Comparison of ENCODE assay signal across 11 cellular contexts in genomic region chr4:1245481-1246051, GRCh38. TPM values are rescaled to one million over a fixed set of nuclear protein-coding genes. Genes with fewer than 3 reads are reported as not detected.
DNase-seq lines count a peak whose midpoint lies in the region; ATAC-seq and TF ChIP-seq lines count a peak whose summit lies in the region.
"Had no signal": no experiment of that assay in that cellular context is flagged by ENCODE, and none has a peak within 500 bp of the region (broad histone marks: within the 10 kb centered on the region; RNA-seq: fewer than 3 reads in every experiment).

No MANE protein-coding gene starts in this region.

- H3K4me3 ChIP-seq in subcutaneous abdominal adipose tissue (ENCODE audit: low read depth in 1 of 5, low read length in 5 of 5), result peak overlapping the region in 1 of 5 donors; percentile 82

- no peak overlapping the region for H3K27ac ChIP-seq in subcutaneous abdominal adipose tissue (ENCODE audit: low read depth, low read length)

- no peak for ATAC-seq in activated CD4-positive, CD25-positive, alpha-beta regulatory T cell treated with anti-CD3 and anti-CD28 coated beads, Interleukin-2, amount 50 U/mL, for 24 hours
- no peak for ATAC-seq in GM18519 (IDR thresholded peaks at IDR 0.05; ENCODE audit: low FRiP score, unreplicated experiment)
- ATAC-seq in HG03139 (IDR thresholded peaks at IDR 0.05; ENCODE audit: unreplicated experiment), result no peak

- TF ChIP-seq POLR2A in erythroblast (IDR thresholded peaks at IDR 0.05; ENCODE audit: low read length), result no peak

- peak; percentile 29 for DNase-seq in activated CD4-positive, CD25-positive, alpha-beta regulatory T cell treated with anti-CD3 and anti-CD28 coated beads, Interleukin-2, amount 50 U/mL, for 72 hours
- DNase-seq in activated T-helper 1 cell treated with anti-CD3 and anti-CD28 coated beads, Interleukin-12 subunit alpha, Interleukin-12 subunit beta, Interleukin-2, Interleukin-4 antibody, amounts not matched to agents 30 ng/mL and 10 ng/mL and 1 ng/mL, durations not matched to agents 14 hours and 24 hours and 36 hours (ENCODE audit: low spot score), result no peak
- DNase-seq in immature natural killer cell, result no peak
- DNase-seq in erythroblast (lab: John Stamatoyannopoulos, UW), result no peak
- DNase-seq: cortex of kidney, NCI-H1694, T1000 had no signal

- H3K9ac ChIP-seq in subcutaneous abdominal adipose tissue (ENCODE audit: low read length in 5 of 5), result peak overlapping the region; percentile 15 to 83 (median 81)

- no peaks in the 10 kb centered on the region for H3K9me3 ChIP-seq in subcutaneous abdominal adipose tissue (ENCODE audit: control insufficient read depth in 5 of 5, low read length in 5 of 5)

- no peak overlapping the region for H3K27ac Mint-ChIP-seq in activated T-helper 1 cell treated with anti-CD3 and anti-CD28 coated beads, Interleukin-12 subunit alpha, Interleukin-12 subunit beta, Interleukin-2, Interleukin-4 antibody, amounts not matched to agents 30 ng/mL and 10 ng/mL and 1 ng/mL, durations not matched to agents 14 hours and 24 hours and 36 hours
- peak overlapping the region; percentile 90 to 97 (median 96) for H3K27ac Mint-ChIP-seq in immature natural killer cell

- peaks cover 41% of the 10 kb centered on the region for H3K4me1 Mint-ChIP-seq in activated T-helper 1 cell treated with anti-CD3 and anti-CD28 coated beads, Interleukin-12 subunit alpha, Interleukin-12 subunit beta, Interleukin-2, Interleukin-4 antibody, amounts not matched to agents 30 ng/mL and 10 ng/mL and 1 ng/mL, durations not matched to agents 14 hours and 24 hours and 36 hours (ENCODE audit: low read depth)
- H3K4me1 Mint-ChIP-seq in immature natural killer cell, result peaks cover 63 to 64% of the 10 kb centered on the region in 2 donors

- H3K27me3 ChIP-seq in subcutaneous abdominal adipose tissue (ENCODE audit: control insufficient read depth in 5 of 5, insufficient read depth in 4 of 5, low read length in 5 of 5), result no peaks in the 10 kb centered on the region

- no peaks in the 10 kb centered on the region for H3K9me3 Mint-ChIP-seq in activated T-helper 1 cell treated with anti-CD3 and anti-CD28 coated beads, Interleukin-12 subunit alpha, Interleukin-12 subunit beta, Interleukin-2, Interleukin-4 antibody, amounts not matched to agents 30 ng/mL and 10 ng/mL and 1 ng/mL, durations not matched to agents 14 hours and 24 hours and 36 hours
- no peaks in the 10 kb centered on the region for H3K9me3 Mint-ChIP-seq in immature natural killer cell

- no peaks in the 10 kb centered on the region for H3K27me3 Mint-ChIP-seq in activated T-helper 1 cell treated with anti-CD3 and anti-CD28 coated beads, Interleukin-12 subunit alpha, Interleukin-12 subunit beta, Interleukin-2, Interleukin-4 antibody, amounts not matched to agents 30 ng/mL and 10 ng/mL and 1 ng/mL, durations not matched to agents 14 hours and 24 hours and 36 hours (ENCODE audit: insufficient read depth)
- H3K27me3 Mint-ChIP-seq in immature natural killer cell (ENCODE audit: low read depth in 3 of 3), result peaks cover 26 to 46% (median 27%) of the 10 kb centered on the region in 3 donors

- peak overlapping the region; percentile 95 for H3K4me3 Mint-ChIP-seq in activated T-helper 1 cell treated with anti-CD3 and anti-CD28 coated beads, Interleukin-12 subunit alpha, Interleukin-12 subunit beta, Interleukin-2, Interleukin-4 antibody, amounts not matched to agents 30 ng/mL and 10 ng/mL and 1 ng/mL, durations not matched to agents 14 hours and 24 hours and 36 hours
- H3K4me3 Mint-ChIP-seq in immature natural killer cell, result peak overlapping the region; percentile 89 to 93 (median 90)

- peaks cover 20 to 81% (median 70%) of the 10 kb centered on the region in 5 donors for H3K4me1 ChIP-seq in subcutaneous abdominal adipose tissue (ENCODE audit: control insufficient read depth in 5 of 5, insufficient read depth in 5 of 5, low read length in 5 of 5)

- intact Hi-C loops in activated T-helper 1 cell treated with anti-CD3 and anti-CD28 coated beads, Interleukin-12 subunit alpha, Interleukin-12 subunit beta, Interleukin-2, Interleukin-4 antibody, amounts not matched to agents 30 ng/mL and 10 ng/mL and 1 ng/mL, durations not matched to agents 14 hours and 24 hours and 36 hours (cut with micrococcal nuclease), result loop anchor here (5.0 kb wide), 2 partner anchors 612 to 627 kb away; partner anchors contain the start of genes LETM1 and NSD2

- H3K36me3 ChIP-seq in subcutaneous abdominal adipose tissue (ENCODE audit: control insufficient read depth in 5 of 5, insufficient read depth in 5 of 5, low read length in 5 of 5), result peaks cover 0 to 17% (median 11%) of the 10 kb centered on the region in 5 donors

- peaks cover 11% of the 10 kb centered on the region for H3K36me3 Mint-ChIP-seq in activated T-helper 1 cell treated with anti-CD3 and anti-CD28 coated beads, Interleukin-12 subunit alpha, Interleukin-12 subunit beta, Interleukin-2, Interleukin-4 antibody, amounts not matched to agents 30 ng/mL and 10 ng/mL and 1 ng/mL, durations not matched to agents 14 hours and 24 hours and 36 hours (ENCODE audit: low read depth)
- H3K36me3 Mint-ChIP-seq in immature natural killer cell, result no peaks in the 10 kb centered on the region

RNA-seq across cellular contexts. Expression of gene CTBP1, which starts 3.4 kb away (rescaled TPM):
- 203 and 206 TPM in 2 replicates for total RNA-seq in activated T-helper 1 cell treated with anti-CD3 and anti-CD28 coated beads, Interleukin-12 subunit alpha, Interleukin-12 subunit beta, Interleukin-2, Interleukin-4 antibody, amounts not matched to agents 30 ng/mL and 10 ng/mL and 1 ng/mL, durations not matched to agents 14 hours and 24 hours and 36 hours
- polyA plus RNA-seq in immature natural killer cell, result 100 to 1,000 TPM in 1 of 3 donors, 10 to 100 TPM in 2; 72.1 to 110 (median 77.7) TPM

RNA-seq across cellular contexts. Expression of gene MAEA, which starts 44.1 kb away (rescaled TPM):
- total RNA-seq in activated T-helper 1 cell treated with anti-CD3 and anti-CD28 coated beads, Interleukin-12 subunit alpha, Interleukin-12 subunit beta, Interleukin-2, Interleukin-4 antibody, amounts not matched to agents 30 ng/mL and 10 ng/mL and 1 ng/mL, durations not matched to agents 14 hours and 24 hours and 36 hours, result 67.1 and 68.1 TPM in 2 replicates
- 10 to 100 TPM; 60.7 to 76.0 (median 72.9) TPM for polyA plus RNA-seq in immature natural killer cell
